In genomic region chr6:27831434-27832081, GRCh38 we compare ENCODE assay signal across 8 cellular contexts.
DNase-seq lines count a peak whose midpoint lies in the region; ATAC-seq, FAIRE-seq and TF ChIP-seq lines count a peak whose summit lies in the region.
"Not testable (repeated sequence)": the region's sequence is repeated elsewhere in the genome, so short reads cannot be mapped to it uniquely, and the experiment has no call there.

No MANE protein-coding gene starts in this region.

- intact Hi-C loops in ascending aorta (cut with DNase I): loop anchor here (10.0 kb wide), 2 partner anchors 1607 to 1807 kb away; a partner anchor contains a TSS

- not testable (repeated sequence) for H3K27me3 Mint-ChIP-seq in T-helper 17 cell

- WGBS in A549 (ENCODE audit: missing lambda C conversion rate): 62% methylated on average over 16 of the region's 26 CpGs

- H3K27ac ChIP-seq in A549 (peak overlapping the region; percentile 69 to 80; a peak in 4 of 6 replicates), ascending aorta (peak overlapping the region; percentile 10 to 74), right atrium auricular region (peak overlapping the region in 1 of 2 donors; percentile 73)

- not testable (repeated sequence) for FAIRE-seq in A549 (lab: Jason Lieb, UNC)

- TF ChIP-seq EP300 in A549 (IDR thresholded peaks at IDR 0.05): not testable (repeated sequence)

- peaks cover 14% of the 10 kb centered on the region; the same call in 2 of the 3 replicates for H3K4me1 ChIP-seq in A549
- H3K4me1 ChIP-seq in ascending aorta: not testable (repeated sequence)
- H3K4me1 ChIP-seq in right atrium auricular region: peaks cover 0 to 13% of the 10 kb centered on the region in 2 donors

- H3K4me2 ChIP-seq in A549: peak overlapping the region; percentile 63

- H3K4me1 Mint-ChIP-seq in T-helper 17 cell: peaks cover 30% of the 10 kb centered on the region

- not testable (repeated sequence) for TF ChIP-seq RAD21 in A549 (conservative IDR thresholded peaks at IDR 0.05 in 1 of 2, IDR thresholded peaks at IDR 0.05 in 1 of 2)

- not testable (repeated sequence) for H3K36me3 ChIP-seq in ascending aorta, right atrium auricular region

- peak overlapping the region; percentile 92 for H3K4me3 Mint-ChIP-seq in T-helper 17 cell

- POLR2A ChIA-PET in A549 (lab: Yijun Ruan, JAX): interaction anchor here (0.9 to 1.7 kb wide), 5 partner anchors 17 to 685 kb away, joined by 4 to 7 read pairs (median 5); a partner anchor contains a TSS

- DNase-seq in A549 (ENCODE audit: low read depth in 1 of 2, low spot score in 1 of 2): peak in 1 of 2 experiments; percentile 61
- peak; percentile 83 to 89 for DNase-seq in NCI-H1930 (lab: John Stamatoyannopoulos, UW)
- DNase-seq in T-helper 17 cell: peak in 2 of 3 donors; percentile 37 to 47
- peak; percentile 46 to 90 for DNase-seq in ascending aorta (ENCODE audit: low spot score in 2 of 2)
- peak; percentile 90 for DNase-seq in right atrium auricular region (ENCODE audit: low spot score)
- DNase-seq in retina: peak; percentile 84

- H3K36me3 Mint-ChIP-seq in T-helper 17 cell (ENCODE audit: low read depth): not testable (repeated sequence)

- TF ChIP-seq POLR2A in A549 (IDR thresholded peaks at IDR 0.05; ENCODE audit: low read length): peak; percentile 25; the same call in 1 of the 2 replicates

- not testable (repeated sequence) for TF ChIP-seq CTCF in A549 (IDR thresholded peaks at IDR 0.05); ascending aorta (IDR thresholded peaks at IDR 0.05); right atrium auricular region (IDR thresholded peaks at IDR 0.05)

- CTCF ChIA-PET in A549 (lab: Yijun Ruan, JAX): interaction anchor here (1.0 kb wide), 1 partner anchor 63 kb away, joined by 3 read pairs; no protein-coding TSS in a partner anchor

- not testable (repeated sequence) for H3K9me3 ChIP-seq in A549; T-helper 17 cell (ENCODE audit: control insufficient read depth, low read length, poor library complexity, severe bottlenecking); ascending aorta; right atrium auricular region

- H3K27me3 ChIP-seq in ascending aorta, right atrium auricular region: not testable (repeated sequence)

- H3K4me3 ChIP-seq in A549: not testable (repeated sequence)
- H3K4me3 ChIP-seq in ascending aorta (peak overlapping the region; percentile 43 to 65), right atrium auricular region (peak overlapping the region; percentile 44 to 50)

- ATAC-seq in A549 (peak; percentile 89 to 96), GM18909 (IDR thresholded peaks at IDR 0.05; ENCODE audit: poor library complexity, unreplicated experiment) (peak; percentile 87), HG03039 (IDR thresholded peaks at IDR 0.05; ENCODE audit: unreplicated experiment) (peak; percentile 83), T-helper 17 cell (peak; percentile 71)

- peak overlapping the region; percentile 96 for H3K27ac Mint-ChIP-seq in T-helper 17 cell

TF ChIP-seq in A549, 52 proteins besides CTCF, POLR2A, EP300 and RAD21:
- TF ChIP-seq JUN (IDR thresholded peaks at IDR 0.05): peak; percentile 65 to 85; a peak in 3 of 5 replicates
TF ChIP-seq in A549: peak in this region for 1; not testable (repeated sequence) for 51.
